ENCODE assay signal across 8 cellular contexts in genomic region chr10:63630085-63630927, GRCh38.
A peak's percentile ranks its signal among the peaks of the same experiment; 100 is the strongest.
DNase-seq lines count a peak whose midpoint lies in the region; ATAC-seq and TF ChIP-seq lines count a peak whose summit lies in the region.

No MANE protein-coding gene starts in this region.

- peak overlapping the region; percentile 80 for H3K9ac ChIP-seq in fibroblast of lung (ENCODE audit: insufficient read depth, low read length)

- no peaks in the 10 kb centered on the region for H3K9me3 ChIP-seq in Panc1 (ENCODE audit: control insufficient read depth, insufficient read depth, low read depth, low read length)
- no peaks in the 10 kb centered on the region for H3K9me3 ChIP-seq in fibroblast of lung (ENCODE audit: control insufficient read depth, insufficient read depth, low read depth, low read length)

- TF ChIP-seq CTCF in Panc1 (IDR thresholded peaks at IDR 0.05) = no peak
- TF ChIP-seq CTCF in fibroblast of lung (conservative IDR thresholded peaks at IDR 0.05 in 1 of 2, IDR thresholded peaks at IDR 0.05 in 1 of 2; ENCODE audit: low read depth in 1 of 2, low read length in 2 of 2) = no peak

- H3K4me2 ChIP-seq in fibroblast of lung (ENCODE audit: extremely low read depth, insufficient read depth, low read length) = peak overlapping the region; percentile 86

- H3K27ac ChIP-seq in Panc1 (ENCODE audit: low read length) (peak overlapping the region; percentile 99), fibroblast of lung (ENCODE audit: insufficient read depth, low read length) (peak overlapping the region; percentile 94)

- DNase-seq in DMS53 (lab: John Stamatoyannopoulos, UW) (peak; percentile 93), HuH-7.5 (ENCODE audit: low spot score) (peak; percentile 48), Panc1 (ENCODE audit: low read depth, low spot score) (peak; percentile 53), fibroblast of lung (ENCODE audit: low read depth in 2 of 2) (peak; percentile 91 to 96)
- peak; percentile 68 for DNase-seq in activated T-helper 1 cell treated with anti-CD3 and anti-CD28 coated beads, Interleukin-12 subunit alpha, Interleukin-12 subunit beta, Interleukin-2, Interleukin-4 antibody, amounts not matched to agents 30 ng/mL and 10 ng/mL and 1 ng/mL, durations not matched to agents 14 hours and 24 hours and 36 hours (ENCODE audit: low spot score)
- DNase-seq in naive thymus-derived CD8-positive, alpha-beta T cell = peak; percentile 53 to 88 (median 66)

- peak overlapping the region; percentile 89 for H3K4me3 Mint-ChIP-seq in activated T-helper 1 cell treated with anti-CD3 and anti-CD28 coated beads, Interleukin-12 subunit alpha, Interleukin-12 subunit beta, Interleukin-2, Interleukin-4 antibody, amounts not matched to agents 30 ng/mL and 10 ng/mL and 1 ng/mL, durations not matched to agents 14 hours and 24 hours and 36 hours
- peak overlapping the region; percentile 85 to 98 (median 94) for H3K4me3 Mint-ChIP-seq in naive thymus-derived CD8-positive, alpha-beta T cell
- peak overlapping the region; percentile 99 for H3K4me3 Mint-ChIP-seq in stimulated activated memory B cell treated with anti-CD40 and anti-IgM and Interleukin-4, amounts not matched to agents 10 μg/mL and 1 μg/mL and 100 μg/mL, for 72 hours

- POLR2A ChIA-PET in Panc1 (lab: Charles Lee) = interaction anchor here (0.5 to 1.5 kb wide), 7 partner anchors 30 to 432 kb away, joined by 3 to 5 read pairs (median 3); no protein-coding TSS in a partner anchor
- POLR2A ChIA-PET in naive thymus-derived CD8-positive, alpha-beta T cell (lab: Charles Lee) = interaction anchor here (0.6 to 1.5 kb wide), 4 partner anchors 9 to 362 kb away, joined by 3 to 10 read pairs (median 3); partner anchors contain the start of gene REEP3

- H3K36me3 Mint-ChIP-seq in activated T-helper 1 cell treated with anti-CD3 and anti-CD28 coated beads, Interleukin-12 subunit alpha, Interleukin-12 subunit beta, Interleukin-2, Interleukin-4 antibody, amounts not matched to agents 30 ng/mL and 10 ng/mL and 1 ng/mL, durations not matched to agents 14 hours and 24 hours and 36 hours (ENCODE audit: low read depth) = no peaks in the 10 kb centered on the region
- H3K36me3 Mint-ChIP-seq in naive thymus-derived CD8-positive, alpha-beta T cell = no peaks in the 10 kb centered on the region
- H3K36me3 Mint-ChIP-seq in stimulated activated memory B cell treated with anti-CD40 and anti-IgM and Interleukin-4, amounts not matched to agents 10 μg/mL and 1 μg/mL and 100 μg/mL, for 72 hours = no peaks in the 10 kb centered on the region

- intact Hi-C loops in Panc1 (cut with micrococcal nuclease; ENCODE audit: unreplicated experiment) = loop anchor here (5.0 kb wide), 1 partner anchor 82 kb away; no protein-coding TSS in a partner anchor
- intact Hi-C loops in activated T-helper 1 cell treated with anti-CD3 and anti-CD28 coated beads, Interleukin-12 subunit alpha, Interleukin-12 subunit beta, Interleukin-2, Interleukin-4 antibody, amounts not matched to agents 30 ng/mL and 10 ng/mL and 1 ng/mL, durations not matched to agents 14 hours and 24 hours and 36 hours (cut with micrococcal nuclease) = loop anchor here (1.0 kb wide), 2 partner anchors 77 to 361 kb away; no protein-coding TSS in a partner anchor

- H3K4me1 ChIP-seq in Panc1 (ENCODE audit: control insufficient read depth, insufficient read depth, low read length) (peaks cover 46% of the 10 kb centered on the region), fibroblast of lung (ENCODE audit: control insufficient read depth, extremely low read depth, insufficient read depth, low read length) (no peaks in the 10 kb centered on the region)

- H3K4me3 ChIP-seq in Panc1 (ENCODE audit: low read depth in 2 of 2, low read length in 2 of 2) (peak overlapping the region; percentile 72 to 88), fibroblast of lung (replicated peaks in 1 of 4; ENCODE audit: control extremely low read depth in 1 of 4, insufficient read depth in 1 of 4, low read depth in 3 of 4, low read length in 4 of 4) (peak overlapping the region; percentile 51 to 72 (median 59))

- H4K20me1 ChIP-seq in fibroblast of lung (ENCODE audit: control insufficient read depth, extremely low read depth, insufficient read depth, low read length) = no peaks in the 10 kb centered on the region

- H3K27me3 ChIP-seq in Panc1 (ENCODE audit: control insufficient read depth, insufficient read depth, low read length) (no peaks in the 10 kb centered on the region), fibroblast of lung (ENCODE audit: control insufficient read depth, insufficient read depth, low read length) (no peaks in the 10 kb centered on the region)

- H2AFZ ChIP-seq in fibroblast of lung (ENCODE audit: low read length) = peak overlapping the region; percentile 59

- H3K36me3 ChIP-seq in Panc1 (ENCODE audit: control insufficient read depth, insufficient read depth, low read length) = no peaks in the 10 kb centered on the region
- no peaks in the 10 kb centered on the region for H3K36me3 ChIP-seq in fibroblast of lung (ENCODE audit: control insufficient read depth, insufficient read depth, low read length)

- no peaks in the 10 kb centered on the region for H3K9me3 Mint-ChIP-seq in activated T-helper 1 cell treated with anti-CD3 and anti-CD28 coated beads, Interleukin-12 subunit alpha, Interleukin-12 subunit beta, Interleukin-2, Interleukin-4 antibody, amounts not matched to agents 30 ng/mL and 10 ng/mL and 1 ng/mL, durations not matched to agents 14 hours and 24 hours and 36 hours
- H3K9me3 Mint-ChIP-seq in naive thymus-derived CD8-positive, alpha-beta T cell = no peaks in the 10 kb centered on the region
- H3K9me3 Mint-ChIP-seq in stimulated activated memory B cell treated with anti-CD40 and anti-IgM and Interleukin-4, amounts not matched to agents 10 μg/mL and 1 μg/mL and 100 μg/mL, for 72 hours = no peaks in the 10 kb centered on the region

- H3K79me2 ChIP-seq in fibroblast of lung (ENCODE audit: control insufficient read depth, insufficient read depth, low read length) = no peaks in the 10 kb centered on the region

- peak; percentile 60 for ATAC-seq in GM21529 (IDR thresholded peaks at IDR 0.05; ENCODE audit: unreplicated experiment)
- ATAC-seq in Panc1 = peak; percentile 83
- ATAC-seq in naive thymus-derived CD8-positive, alpha-beta T cell = peak; percentile 71 to 74
- peak; percentile 84 for ATAC-seq in stimulated activated memory B cell treated with anti-CD40 and anti-IgM and Interleukin-4, amounts not matched to agents 10 μg/mL and 1 μg/mL and 100 μg/mL, for 72 hours

- H3K27ac Mint-ChIP-seq in activated T-helper 1 cell treated with anti-CD3 and anti-CD28 coated beads, Interleukin-12 subunit alpha, Interleukin-12 subunit beta, Interleukin-2, Interleukin-4 antibody, amounts not matched to agents 30 ng/mL and 10 ng/mL and 1 ng/mL, durations not matched to agents 14 hours and 24 hours and 36 hours = peak overlapping the region; percentile 90
- H3K27ac Mint-ChIP-seq in naive thymus-derived CD8-positive, alpha-beta T cell = peak overlapping the region; percentile 11 to 95 (median 91)
- H3K27ac Mint-ChIP-seq in stimulated activated memory B cell treated with anti-CD40 and anti-IgM and Interleukin-4, amounts not matched to agents 10 μg/mL and 1 μg/mL and 100 μg/mL, for 72 hours = peak overlapping the region; percentile 88

- no peaks in the 10 kb centered on the region for H3K27me3 Mint-ChIP-seq in activated T-helper 1 cell treated with anti-CD3 and anti-CD28 coated beads, Interleukin-12 subunit alpha, Interleukin-12 subunit beta, Interleukin-2, Interleukin-4 antibody, amounts not matched to agents 30 ng/mL and 10 ng/mL and 1 ng/mL, durations not matched to agents 14 hours and 24 hours and 36 hours (ENCODE audit: insufficient read depth)
- H3K27me3 Mint-ChIP-seq in naive thymus-derived CD8-positive, alpha-beta T cell = no peaks in the 10 kb centered on the region
- no peaks in the 10 kb centered on the region for H3K27me3 Mint-ChIP-seq in stimulated activated memory B cell treated with anti-CD40 and anti-IgM and Interleukin-4, amounts not matched to agents 10 μg/mL and 1 μg/mL and 100 μg/mL, for 72 hours

- BruUV-seq in Panc1 (replicated peaks; lab: Mats Ljungman, UMichigan) = no TSS peak

- CTCF ChIA-PET in Panc1 (lab: Charles Lee) = interaction anchor here (1.3 kb wide), 1 partner anchor 90 kb away, joined by 8 read pairs; no protein-coding TSS in a partner anchor

- in situ Hi-C loops in Panc1 (cut with HindIII; ENCODE audit: low pct_unique_long_range_greater_than_20kb, low sequenced_read_pairs) = no loop called here

- peaks cover 37% of the 10 kb centered on the region for H3K4me1 Mint-ChIP-seq in activated T-helper 1 cell treated with anti-CD3 and anti-CD28 coated beads, Interleukin-12 subunit alpha, Interleukin-12 subunit beta, Interleukin-2, Interleukin-4 antibody, amounts not matched to agents 30 ng/mL and 10 ng/mL and 1 ng/mL, durations not matched to agents 14 hours and 24 hours and 36 hours (ENCODE audit: low read depth)
- H3K4me1 Mint-ChIP-seq in naive thymus-derived CD8-positive, alpha-beta T cell = peaks cover 18 to 35% (median 28%) of the 10 kb centered on the region in 4 donors
- H3K4me1 Mint-ChIP-seq in stimulated activated memory B cell treated with anti-CD40 and anti-IgM and Interleukin-4, amounts not matched to agents 10 μg/mL and 1 μg/mL and 100 μg/mL, for 72 hours = peaks cover 20% of the 10 kb centered on the region

Comparison
In these comparisons a context has a peak if more than half of its experiments do, and no peak if none do; other contexts are left out.
1. Peak in every context shown above with its lines: DNase-seq, ATAC-seq, H3K4me3 ChIP-seq and H3K27ac ChIP-seq.